Comparison of ENCODE assay signal across 27 cellular contexts in the genomic region with DNA sequence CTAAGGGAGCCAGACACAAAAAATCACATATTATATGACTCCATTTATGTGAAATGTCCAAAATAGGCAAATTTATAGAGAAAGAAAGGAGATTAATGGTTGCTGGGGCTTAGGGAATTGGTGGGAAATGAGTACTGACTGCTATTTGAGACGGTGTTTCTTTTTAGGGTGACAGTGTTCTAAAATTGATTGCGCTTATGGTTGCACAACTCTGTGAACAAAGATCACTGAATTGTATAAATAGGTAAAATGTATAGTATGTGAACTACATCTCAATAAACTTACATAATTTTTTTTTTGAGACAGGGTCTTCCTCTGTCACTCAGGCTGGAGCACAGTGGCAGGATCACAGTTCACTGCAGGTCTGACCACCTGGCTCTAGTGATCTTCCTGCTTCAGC.
"Had no signal": no experiment of that assay in that cellular context is flagged by ENCODE, and none has a peak within 500 bp of the region (broad histone marks: within the 10 kb centered on the region; RNA-seq: fewer than 3 reads in every experiment).

No MANE protein-coding gene starts in this region.

- H3K36me3 ChIP-seq: stomach, suprapubic skin, thoracic aorta, thyroid gland, tibial artery, tibial nerve, transverse colon, upper lobe of left lung, upper lobe of right lung, uterus, vagina had no signal

- H3K27me3 ChIP-seq: stomach, suprapubic skin, testis, thyroid gland, tibial artery, tibial nerve, transverse colon, upper lobe of left lung, upper lobe of right lung, uterus, vagina had no signal

- FAIRE-seq: urothelium cell line had no signal

- DNase-seq: stimulated activated CD4-positive, alpha-beta T cell treated with anti-CD3 and anti-CD28 coated beads, Interleukin-2, amount 100 ng/mL, for 48 hours; stimulated activated CD4-positive, alpha-beta T cell treated with anti-CD3 and anti-CD28 coated beads, Interleukin-4, amount 100 ng/mL, for 1 hour; stimulated activated CD4-positive, alpha-beta T cell treated with anti-CD3 and anti-CD28 coated beads, Interleukin-4, amount 100 ng/mL, for 24 hours; stimulated activated CD4-positive, alpha-beta T cell treated with anti-CD3 and anti-CD28 coated beads, Interleukin-4, amount 100 ng/mL, for 4 hours; stimulated activated CD8-positive, alpha-beta memory T cell treated with anti-CD3 and anti-CD28 coated beads, Interleukin-4, amount 100 ng/mL, for 48 hours; stimulated activated naive B cell treated with anti-CD40 and anti-IgM and Interleukin-4, amounts not matched to agents 10 μg/mL and 1 μg/mL and 100 μg/mL, for 72 hours; stimulated activated naive CD4-positive, alpha-beta T cell; stimulated activated naive CD4-positive, alpha-beta T cell treated with Interleukin-2 at 50 U/mL for 16 hours; stimulated activated naive CD8-positive, alpha-beta T cell treated with anti-CD3 and anti-CD28 coated beads, Interleukin-15, amount 100 ng/mL, for 72 hours; stimulated activated naive CD8-positive, alpha-beta T cell treated with anti-CD3 and anti-CD28 coated beads, Interleukin-15, Interleukin-2, amounts not matched to agents 100 U/mL and 50 U/mL, for 24 hours; stomach; substantia nigra; testis; thyroid gland; tibial artery; transverse colon; trophoblast cell; upper lobe of left lung; upper lobe of right lung; uterus had no signal

- H3K4me3 ChIP-seq: stomach, suprapubic skin, testis, thoracic aorta, thyroid gland, tibial artery, tibial nerve, transverse colon, upper lobe of left lung, upper lobe of right lung, uterus, vagina had no signal

- H3K9me3 ChIP-seq: stomach, suprapubic skin, testis, thoracic aorta, thyroid gland, tibial artery, transverse colon, upper lobe of left lung, upper lobe of right lung, uterus, vagina had no signal

- H3K27ac ChIP-seq: stomach, suprapubic skin, testis, thoracic aorta, thyroid gland, tibial artery, tibial nerve, transverse colon, upper lobe of left lung, upper lobe of right lung, uterus, vagina had no signal

- ATAC-seq: stimulated activated effector memory CD8-positive, alpha-beta T cell treated with anti-CD3 and anti-CD28 coated beads, Interleukin-12 subunit alpha, Interleukin-12 subunit beta, amount 100 ng/mL, for 72 hours; stimulated activated memory B cell treated with anti-CD40 and anti-IgM and Interleukin-4, amounts not matched to agents 10 μg/mL and 1 μg/mL and 100 μg/mL, for 72 hours; stimulated activated naive B cell treated with anti-CD40 and anti-IgM and Interleukin-4, amounts not matched to agents 10 μg/mL and 1 μg/mL and 100 μg/mL, for 72 hours; stimulated activated naive CD8-positive, alpha-beta T cell treated with anti-CD3 and anti-CD28 coated beads, Interleukin-15, amount 100 ng/mL, for 72 hours; stimulated activated naive CD8-positive, alpha-beta T cell treated with anti-CD3 and anti-CD28 coated beads, Interleukin-15, Interleukin-2, amounts not matched to agents 100 U/mL and 50 U/mL, for 24 hours; upper lobe of right lung had no signal
